In the genomic region with DNA sequence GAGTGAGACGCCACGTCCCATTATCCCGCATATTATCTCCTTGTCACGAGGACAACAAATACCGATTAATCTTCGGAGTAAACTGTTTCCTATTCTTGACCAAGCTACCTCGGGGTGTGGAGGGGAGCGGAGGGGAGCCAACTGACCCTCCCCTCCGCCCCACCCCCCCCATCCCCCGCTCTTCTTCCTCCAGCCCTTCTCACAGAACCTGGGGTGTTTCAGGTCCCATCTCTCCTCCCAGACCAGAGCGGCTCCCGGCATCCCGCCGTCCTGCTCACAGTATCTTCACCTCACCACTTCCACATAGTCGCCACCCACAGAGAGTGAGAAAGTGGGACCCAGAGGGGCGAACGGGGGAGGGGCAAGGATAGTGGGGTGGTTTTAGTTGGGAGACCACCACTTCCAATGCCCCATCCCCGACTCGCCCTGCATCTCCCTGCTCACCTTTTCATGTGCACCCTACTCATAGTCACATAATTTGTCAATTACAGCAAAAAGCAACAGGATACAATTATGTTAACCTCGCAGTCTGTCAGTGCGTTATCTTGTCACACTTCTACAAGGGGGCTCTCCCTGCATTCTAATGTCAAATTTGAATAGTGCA, we compare ENCODE assay signal across 18 cellular contexts. TPM values are rescaled to one million over a fixed set of nuclear protein-coding genes. Genes with fewer than 3 reads are reported as not detected.
DNase-seq lines count a peak whose midpoint lies in the region; ATAC-seq lines count a peak whose summit lies in the region.
"Had no signal": no experiment of that assay in that cellular context is flagged by ENCODE, and none has a peak within 500 bp of the region (broad histone marks: within the 10 kb centered on the region; RNA-seq: fewer than 3 reads in every experiment).

No MANE protein-coding gene starts in this region.

- peaks cover 94% of the 10 kb centered on the region for H3K27me3 Mint-ChIP-seq in stimulated activated naive CD8-positive, alpha-beta T cell treated with anti-CD3 and anti-CD28 coated beads, Interleukin-15, Interleukin-2, amounts not matched to agents 100 ng/mL and 50 ng/mL, for 24 hours
- peaks cover 53% of the 10 kb centered on the region for H3K27me3 Mint-ChIP-seq in memory B cell

- no peaks in the 10 kb centered on the region for H3K27me3 ChIP-seq in SJCRH30

- ATAC-seq in stimulated activated naive CD8-positive, alpha-beta T cell treated with anti-CD3 and anti-CD28 coated beads, Interleukin-15, Interleukin-2, amounts not matched to agents 100 U/mL and 50 U/mL, for 24 hours: no peak
- no peak for ATAC-seq in memory B cell (ENCODE audit: low read depth)
- no peak for ATAC-seq in HG02623 (IDR thresholded peaks at IDR 0.05; ENCODE audit: unreplicated experiment)
- ATAC-seq: PC-3 had no signal

- H3K4me1 Mint-ChIP-seq in stimulated activated naive CD8-positive, alpha-beta T cell treated with anti-CD3 and anti-CD28 coated beads, Interleukin-15, Interleukin-2, amounts not matched to agents 100 ng/mL and 50 ng/mL, for 24 hours (ENCODE audit: low read depth): peaks cover 29% of the 10 kb centered on the region
- peaks cover 21% of the 10 kb centered on the region for H3K4me1 Mint-ChIP-seq in memory B cell

- H3K27ac Mint-ChIP-seq in stimulated activated naive CD8-positive, alpha-beta T cell treated with anti-CD3 and anti-CD28 coated beads, Interleukin-15, Interleukin-2, amounts not matched to agents 100 ng/mL and 50 ng/mL, for 24 hours: peak overlapping the region; percentile 69
- H3K27ac Mint-ChIP-seq in memory B cell: peak overlapping the region; percentile 78

- no peak overlapping the region for H3K4me3 Mint-ChIP-seq in stimulated activated naive CD8-positive, alpha-beta T cell treated with anti-CD3 and anti-CD28 coated beads, Interleukin-15, Interleukin-2, amounts not matched to agents 100 ng/mL and 50 ng/mL, for 24 hours
- peak overlapping the region; percentile 57 for H3K4me3 Mint-ChIP-seq in memory B cell
- H3K4me3 Mint-ChIP-seq: central memory CD8-positive, alpha-beta T cell had no signal

- no peaks in the 10 kb centered on the region for H3K4me1 ChIP-seq in SJCRH30

- H3K9me3 ChIP-seq in SJCRH30 (replicated peaks): no peaks in the 10 kb centered on the region
- H3K9me3 ChIP-seq: vagina had no signal

- peaks cover 9% of the 10 kb centered on the region for H3K9me3 Mint-ChIP-seq in stimulated activated naive CD8-positive, alpha-beta T cell treated with anti-CD3 and anti-CD28 coated beads, Interleukin-15, Interleukin-2, amounts not matched to agents 100 ng/mL and 50 ng/mL, for 24 hours
- peaks cover 13% of the 10 kb centered on the region for H3K9me3 Mint-ChIP-seq in memory B cell
- H3K9me3 Mint-ChIP-seq: central memory CD8-positive, alpha-beta T cell had no signal

- no peaks in the 10 kb centered on the region for H3K36me3 ChIP-seq in SJCRH30
- H3K36me3 ChIP-seq: vagina had no signal

- no peak overlapping the region for H3K27ac ChIP-seq in SJCRH30
- H3K27ac ChIP-seq: KMS-11, vagina had no signal

- no peak overlapping the region for H3K4me3 ChIP-seq in SJCRH30
- H3K4me3 ChIP-seq: vagina had no signal

- no peak for DNase-seq in stimulated activated naive CD8-positive, alpha-beta T cell treated with anti-CD3 and anti-CD28 coated beads, Interleukin-15, Interleukin-2, amounts not matched to agents 100 U/mL and 50 U/mL, for 24 hours
- DNase-seq in astrocyte of the hippocampus (ENCODE audit: low read depth, low spot score) (peak; percentile 45), memory B cell (ENCODE audit: low spot score in 2 of 2) (no peak), SJCRH30 (no peak), COR-L47 (lab: John Stamatoyannopoulos, UW) (no peak), putamen (ENCODE audit: low spot score) (no peak)
- DNase-seq: activated CD4-positive, CD25-positive, alpha-beta regulatory T cell treated with anti-CD3 and anti-CD28 coated beads, Interleukin-2, amount 50 U/mL, for 72 hours; activated effector memory CD4-positive, alpha-beta T cell treated with anti-CD3 and anti-CD28 coated beads, Interleukin-2, amount 50 U/mL, for 16 hours; NCI-H524 treated with DMSO at 0.1 percent for 48 hours; PC-3; stimulated activated CD4-positive, alpha-beta T cell treated with anti-CD3 and anti-CD28 coated beads, Interleukin-1b, Interleukin-23, amount 100 ng/mL, for 48 hours had no signal

- H3K36me3 Mint-ChIP-seq in stimulated activated naive CD8-positive, alpha-beta T cell treated with anti-CD3 and anti-CD28 coated beads, Interleukin-15, Interleukin-2, amounts not matched to agents 100 ng/mL and 50 ng/mL, for 24 hours (ENCODE audit: low read depth): peaks cover 17% of the 10 kb centered on the region
- H3K36me3 Mint-ChIP-seq in memory B cell: peaks cover 16% of the 10 kb centered on the region

RNA-seq across cellular contexts. Expression of gene PAX6, which starts 11.2 kb away (rescaled TPM):
- total RNA-seq in SJCRH30 (2014; rRNA removed; shearing (Covaris generic)): 6.6 and 9.3 TPM in 2 replicates
- total RNA-seq: lung microvascular endothelial cell, posterior vena cava, vagina had no signal
